24 cellular contexts compared by ENCODE assay signal in the genomic region with DNA sequence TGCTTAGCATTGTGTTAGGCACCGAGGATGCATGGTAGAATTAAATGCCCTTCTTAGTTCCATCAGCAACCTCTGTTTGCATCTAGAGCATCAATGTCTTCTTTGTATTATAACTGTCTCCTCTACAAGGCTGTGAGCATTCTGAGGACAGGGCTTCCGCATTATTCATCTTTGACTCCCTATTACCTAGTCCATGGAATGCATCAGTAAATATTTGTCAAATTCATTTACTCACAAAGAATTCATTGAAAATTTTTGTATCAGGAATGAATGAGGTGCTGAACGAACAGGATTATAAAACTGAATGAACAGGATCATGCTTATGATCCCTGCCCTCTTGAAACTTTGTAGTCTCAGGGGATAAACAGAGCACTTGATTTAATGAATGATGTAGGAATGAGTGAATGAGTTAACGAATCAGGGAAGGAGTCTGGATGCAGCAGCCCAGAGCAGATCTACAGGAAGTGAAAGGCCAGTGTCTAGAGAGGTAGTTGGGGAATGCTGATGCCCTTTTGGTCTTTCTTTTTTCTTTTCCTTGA. TPM values are rescaled to one million over a fixed set of nuclear protein-coding genes. Genes with fewer than 3 reads are reported as not detected.
DNase-seq lines count a peak whose midpoint lies in the region; ATAC-seq, FAIRE-seq and TF ChIP-seq lines count a peak whose summit lies in the region.
"Had no signal": no experiment of that assay in that cellular context is flagged by ENCODE, and none has a peak within 500 bp of the region (broad histone marks: within the 10 kb centered on the region; RNA-seq: fewer than 3 reads in every experiment).

No MANE protein-coding gene starts in this region.

- intact Hi-C loops in HepG2 (cut with micrococcal nuclease; ENCODE audit: unreplicated experiment) (no loop called here), right lobe of liver (cut with DNase I) (no loop called here), Panc1 (cut with micrococcal nuclease; ENCODE audit: unreplicated experiment) (no loop called here), K562 (cut with micrococcal nuclease) (no loop called here)

- 2% methylated on average over 4 of the region's 4 CpGs for WGBS in HepG2 (ENCODE audit: low lambda C conversion rate)
- 51% methylated on average over 4 of the region's 4 CpGs for WGBS in right lobe of liver (ENCODE audit: insufficient coverage, low coverage, low lambda C conversion rate, missing lambda C conversion rate)
- 2% methylated on average over 4 of the region's 4 CpGs for WGBS in K562 (ENCODE audit: insufficient coverage, low coverage, missing lambda C conversion rate)
- whole genome bisulfite sequencing in suprapubic skin = 58% methylated on average over 4 of the region's 4 CpGs

- peak overlapping the region; percentile 61 for H3K27ac ChIP-seq in HepG2 (ENCODE audit: extremely low read length, insufficient read depth, low read length)
- no peak overlapping the region for H3K27ac ChIP-seq in right lobe of liver
- H3K27ac ChIP-seq in Panc1 (ENCODE audit: low read length) = no peak overlapping the region
- no peak overlapping the region for H3K27ac ChIP-seq in K562 (ENCODE audit: extremely low read depth, low read depth, low read length)
- H3K27ac ChIP-seq in suprapubic skin = no peak overlapping the region
- H3K27ac ChIP-seq: 22Rv1, A549, BLaER1 had no signal

- FAIRE-seq in HepG2 (lab: Jason Lieb, UNC) = no peak
- no peak for FAIRE-seq in K562 (lab: Jason Lieb, UNC)
- FAIRE-seq: A549, D721Med, G401.6, GM12891, GM19239 had no signal

- H3K9me1 ChIP-seq in K562 (ENCODE audit: control insufficient read depth, insufficient read depth, low read length) = no peaks in the 10 kb centered on the region

- TF ChIP-seq EP300 in HepG2 (IDR thresholded peaks at IDR 0.05; ENCODE audit: low read depth in 2 of 2, low read length in 2 of 2) (peak in 1 of 2 experiments; percentile 25; a peak in 1 of 4 replicates), HepG2 (CRISPR knock-in tag; IDR thresholded peaks at IDR 0.05; ENCODE audit: borderline replicate concordance) (no peak), K562 (IDR thresholded peaks at IDR 0.05; ENCODE audit: low read length) (no peak), suprapubic skin (IDR thresholded peaks at IDR 0.05) (no peak)

- no peak overlapping the region for H2AFZ ChIP-seq in HepG2 (ENCODE audit: low read length)
- H2AFZ ChIP-seq in K562 (ENCODE audit: low read depth, low read length) = no peak overlapping the region

- POLR2A ChIA-PET in HepG2 (lab: Yijun Ruan, JAX) = no interaction called here
- POLR2A ChIA-PET in Panc1 (lab: Charles Lee) = no interaction called here
- POLR2A ChIA-PET in K562 (lab: Yijun Ruan, JAX) = interaction anchor here (0.6 to 1.2 kb wide), 3 partner anchors 21 to 63 kb away, joined by 3 read pairs; no protein-coding TSS in a partner anchor

- no peaks in the 10 kb centered on the region; a peak in 1 of 5 replicates for H3K27me3 ChIP-seq in HepG2 (ENCODE audit: control insufficient read depth in 1 of 2, insufficient read depth in 2 of 2, low read length in 2 of 2)
- no peaks in the 10 kb centered on the region for H3K27me3 ChIP-seq in right lobe of liver
- no peaks in the 10 kb centered on the region for H3K27me3 ChIP-seq in Panc1 (ENCODE audit: control insufficient read depth, insufficient read depth, low read length)
- no peaks in the 10 kb centered on the region; a peak in 2 of 5 replicates for H3K27me3 ChIP-seq in K562 (ENCODE audit: control insufficient read depth in 2 of 2, insufficient read depth in 2 of 2, low read length in 2 of 2)
- H3K27me3 ChIP-seq in suprapubic skin = no peaks in the 10 kb centered on the region
- H3K27me3 ChIP-seq: BE2C, BLaER1 had no signal

- H3K9me3 ChIP-seq in HepG2 (ENCODE audit: low read length) (no peaks in the 10 kb centered on the region), right lobe of liver (no peaks in the 10 kb centered on the region), Panc1 (ENCODE audit: control insufficient read depth, insufficient read depth, low read depth, low read length) (no peaks in the 10 kb centered on the region), K562 (replicated peaks; ENCODE audit: control insufficient read depth, insufficient read depth, low read depth, low read length) (no peaks in the 10 kb centered on the region), suprapubic skin (no peaks in the 10 kb centered on the region)
- H3K9me3 ChIP-seq: A549, BE2C, BLaER1 had no signal

- H3K4me2 ChIP-seq in HepG2 (ENCODE audit: low read depth, low read length) = peak overlapping the region; percentile 83
- no peak overlapping the region for H3K4me2 ChIP-seq in K562 (ENCODE audit: insufficient read depth, low read length)
- H3K4me2 ChIP-seq: A549, BLaER1 had no signal

- no peak for TF ChIP-seq CTCF in HepG2 (CRISPR knock-in tag; IDR thresholded peaks at IDR 0.05)
- no peak for TF ChIP-seq CTCF in right lobe of liver (IDR thresholded peaks at IDR 0.05)
- TF ChIP-seq CTCF in Panc1 (IDR thresholded peaks at IDR 0.05) = no peak
- no peak for TF ChIP-seq CTCF in K562 (IDR thresholded peaks at IDR 0.05 in 2 of 3, conservative IDR thresholded peaks at IDR 0.05 in 1 of 3; ENCODE audit: insufficient read depth in 2 of 3, low read depth in 1 of 3, low read length in 3 of 3)
- no peak for TF ChIP-seq CTCF in suprapubic skin (IDR thresholded peaks at IDR 0.05)

- CTCF ChIA-PET in HepG2 (lab: Yijun Ruan, JAX; ENCODE audit: low intra/inter-chr PET ratio, low total read pairs) (no interaction called here), Panc1 (lab: Charles Lee) (interaction anchor here (0.5 kb wide), 1 partner anchor 25 kb away, joined by 3 read pairs; no protein-coding TSS in a partner anchor), K562 (lab: Yijun Ruan, JAX; ENCODE audit: low intra/inter-chr PET ratio) (no interaction called here)

- BruUV-seq in HepG2 (replicated peaks; lab: Mats Ljungman, UMichigan) (no TSS peak), Panc1 (replicated peaks; lab: Mats Ljungman, UMichigan) (no TSS peak), K562 (replicated peaks; lab: Mats Ljungman, UMichigan) (no TSS peak)

- TF ChIP-seq RAD21 in HepG2 (CRISPR knock-in tag; IDR thresholded peaks at IDR 0.05) (no peak), K562 (CRISPR knock-in tag; conservative IDR thresholded peaks at IDR 0.05 in 1 of 2, IDR thresholded peaks at IDR 0.05 in 1 of 2) (no peak)

- H3K4me1 ChIP-seq in HepG2 (ENCODE audit: insufficient read depth, low read length) (peaks cover 66% of the 10 kb centered on the region), right lobe of liver (no peaks in the 10 kb centered on the region), Panc1 (ENCODE audit: control insufficient read depth, insufficient read depth, low read length) (peaks cover 5% of the 10 kb centered on the region; the same call in 1 of the 2 replicates), K562 (replicated peaks in 1 of 2; ENCODE audit: control insufficient read depth in 2 of 2, insufficient read depth in 2 of 2, low read length in 2 of 2) (peaks cover 2 to 7% of the 10 kb centered on the region in 2 experiments; a peak in 3 of 5 replicates), suprapubic skin (peaks cover 19% of the 10 kb centered on the region)
- H3K4me1 ChIP-seq: BE2C, BLaER1 had no signal

- H4K20me1 ChIP-seq in HepG2 (ENCODE audit: insufficient read depth, low read length) (no peaks in the 10 kb centered on the region), K562 (replicated peaks; ENCODE audit: control insufficient read depth, insufficient read depth, low read length) (no peaks in the 10 kb centered on the region)
- H4K20me1 ChIP-seq: BLaER1 had no signal

- H3K9ac ChIP-seq in HepG2 (ENCODE audit: insufficient read depth, low read depth, low read length) (peak overlapping the region; percentile 35; the same call in 1 of the 2 replicates), K562 (ENCODE audit: insufficient read depth in 1 of 2, low read depth in 2 of 2, low read length in 2 of 2) (no peak overlapping the region)
- H3K9ac ChIP-seq: BLaER1 had no signal

- H3K79me2 ChIP-seq in HepG2 (ENCODE audit: insufficient read depth, low read length) (peaks cover 2% of the 10 kb centered on the region), K562 (ENCODE audit: control insufficient read depth, insufficient read depth, low read length) (no peaks in the 10 kb centered on the region)

- H3K36me3 ChIP-seq in HepG2 (replicated peaks in 1 of 2; ENCODE audit: control insufficient read depth in 1 of 2, insufficient read depth in 2 of 2, low read length in 2 of 2) = no peaks in the 10 kb centered on the region
- H3K36me3 ChIP-seq in right lobe of liver = no peaks in the 10 kb centered on the region
- H3K36me3 ChIP-seq in Panc1 (ENCODE audit: control insufficient read depth, insufficient read depth, low read length) = no peaks in the 10 kb centered on the region
- H3K36me3 ChIP-seq in K562 (ENCODE audit: control insufficient read depth, insufficient read depth, low read length) = no peaks in the 10 kb centered on the region
- H3K36me3 ChIP-seq in suprapubic skin = no peaks in the 10 kb centered on the region
- H3K36me3 ChIP-seq: BE2C, BLaER1 had no signal

- in situ Hi-C loops in HepG2 (cut with HindIII; ENCODE audit: extremely low pct_ligation_motif_present, low pct_unique_long_range_greater_than_20kb) (no loop called here), Panc1 (cut with HindIII; ENCODE audit: low pct_unique_long_range_greater_than_20kb, low sequenced_read_pairs) (no loop called here), K562 (cut with MboI) (no loop called here)

- no peak overlapping the region for H3K4me3 ChIP-seq in HepG2 (replicated peaks in 1 of 3; ENCODE audit: insufficient read depth in 1 of 3, low read depth in 2 of 3, low read length in 3 of 3)
- H3K4me3 ChIP-seq in right lobe of liver = no peak overlapping the region
- no peak overlapping the region for H3K4me3 ChIP-seq in Panc1 (ENCODE audit: low read depth in 2 of 2, low read length in 2 of 2)
- no peak overlapping the region for H3K4me3 ChIP-seq in K562
- H3K4me3 ChIP-seq in suprapubic skin = no peak overlapping the region
- H3K4me3 ChIP-seq: A549, BLaER1 had no signal

- ATAC-seq in HepG2 = peak; percentile 39
- no peak for ATAC-seq in right lobe of liver
- ATAC-seq in Panc1 = peak; percentile 39; the same call in 1 of the 2 replicates
- no peak for ATAC-seq in K562
- ATAC-seq in HG02852 (IDR thresholded peaks at IDR 0.05; ENCODE audit: unreplicated experiment) = no peak
- ATAC-seq: A549 had no signal

- TF ChIP-seq POLR2A in HepG2 (IDR thresholded peaks at IDR 0.05; ENCODE audit: insufficient read depth in 1 of 2, low read depth in 2 of 2, low read length in 2 of 2) = no peak
- no peak for TF ChIP-seq POLR2A in right lobe of liver (IDR thresholded peaks at IDR 0.05)
- TF ChIP-seq POLR2A in K562 (conservative IDR thresholded peaks at IDR 0.05) = no peak
- no peak for TF ChIP-seq POLR2A in suprapubic skin (IDR thresholded peaks at IDR 0.05)

- DNase-seq in HepG2 (ENCODE audit: low spot score) (peak; percentile 79), right lobe of liver (no peak), Panc1 (ENCODE audit: low read depth, low spot score) (no peak), K562 (ENCODE audit: extremely low read depth in 1 of 4, low spot score in 3 of 4) (no peak), suprapubic skin (ENCODE audit: low spot score in 2 of 2) (no peak), AG08396 (ENCODE audit: low spot score) (no peak)
- DNase-seq: BE2C; C1 segment of cervical spinal cord; CD4-positive, alpha-beta memory T cell; CD4-positive, CD25-positive, alpha-beta regulatory T cell; CD8-positive, alpha-beta memory T cell; COR-L47; DMS79 treated with DMSO at 0.1 percent for 48 hours; GF-D8 had no signal

RNA-seq across cellular contexts. Expression of a gene that starts 2.8 kb away (rescaled TPM):
- total RNA-seq in HepG2 (2016; rRNA removed; fragmentation: Illumina TruSeq; extraction: Trizol) = 3.4 and 5.4 TPM in 2 replicates
- total RNA-seq in HepG2 (2016; cell fraction: cytosol; rRNA removed; fragmentation: Illumina TruSeq; extraction: Trizol; ENCODE audit: low read depth) = 1.3 and 2.6 TPM in 2 replicates
- 4.7 and 6.2 TPM in 2 replicates for total RNA-seq in HepG2 (2016; cell fraction: insoluble cytoplasmic fraction; rRNA removed; fragmentation: Illumina TruSeq; extraction: Trizol)
- 2.2 and 3.0 TPM in 2 replicates for total RNA-seq in HepG2 (2016; cell fraction: membrane; rRNA removed; fragmentation: Illumina TruSeq; extraction: Trizol)
- 5.1 TPM in 2 replicates for total RNA-seq in HepG2 (2016; cell fraction: nucleus; rRNA removed; fragmentation: Illumina TruSeq; extraction: Trizol)
- 1.6 and 3.3 TPM in 2 replicates for polyA plus RNA-seq in HepG2 (2011; rRNA removed)
- polyA plus RNA-seq in HepG2 (2011; cell fraction: cytosol; rRNA removed) = 2.0 and 2.4 TPM in 2 replicates
- polyA plus RNA-seq in HepG2 (2011; cell fraction: nucleus; rRNA removed) = 0.93 and 1.8 TPM in 2 replicates
- polyA plus RNA-seq in HepG2 (2012) = 3.0 and 9.6 TPM in 2 replicates
- 1.1 and 1.2 TPM in 2 replicates for polyA plus RNA-seq in HepG2 (2016; cell fraction: cytosol; fragmentation: Illumina TruSeq; extraction: Trizol; ENCODE audit: low read depth)
- 2.6 and 4.0 TPM in 2 replicates for polyA plus RNA-seq in HepG2 (2016; cell fraction: insoluble cytoplasmic fraction; fragmentation: Illumina TruSeq; extraction: Trizol; ENCODE audit: low read depth)
- polyA plus RNA-seq in HepG2 (2016; cell fraction: membrane; fragmentation: Illumina TruSeq; extraction: Trizol; ENCODE audit: low read depth) = 1.4 and 2.6 TPM in 2 replicates
- polyA plus RNA-seq in HepG2 (2016; cell fraction: nucleus; fragmentation: Illumina TruSeq; extraction: Trizol; ENCODE audit: insufficient read depth, low read depth) = 4.2 and 5.7 TPM in 2 replicates
- 0.96 and 1.6 TPM in 2 replicates for polyA minus RNA-seq in HepG2 (2011; rRNA and poly(A)+ RNA removed; ENCODE audit: low replicate concordance)
- polyA minus RNA-seq in HepG2 (2011; cell fraction: cytosol; rRNA and poly(A)+ RNA removed) = 0.62 and 1.4 TPM in 2 replicates
- polyA minus RNA-seq in HepG2 (2011; cell fraction: nucleus; rRNA and poly(A)+ RNA removed) = 1.9 and 2.2 TPM in 2 replicates
- under 1 TPM in 1 of 6 experiments, not detected in 5; 0.12 TPM for total RNA-seq in right lobe of liver
- 7.1 TPM for total RNA-seq in Panc1 (2021; ENCODE audit: unreplicated experiment)
- polyA plus RNA-seq in Panc1 (2012; ENCODE audit: insufficient read length) = 26.1 TPM
- not detected in 2 replicates for total RNA-seq in K562 (2011; cell fraction: chromatin; rRNA removed; ENCODE audit: low replicate concordance)
- not detected in 2 replicates for total RNA-seq in K562 (2011; cell fraction: nucleolus; rRNA removed)
- total RNA-seq in K562 (2011; cell fraction: nucleoplasm; rRNA removed) = not detected in 2 replicates
- not detected in 2 replicates for total RNA-seq in K562 (2014; rRNA removed)
- not detected in 2 replicates for total RNA-seq in K562 (2014; rRNA removed; fragmentation: Illumina TruSeq; extraction: Trizol)
- total RNA-seq in K562 (2015; rRNA removed; fragmentation: Illumina TruSeq; extraction: Trizol) = not detected in 2 replicates
- total RNA-seq in K562 (2021) = not detected in 2 replicates
- not detected in 2 replicates for polyA plus RNA-seq in K562 (2011; rRNA removed)
- not detected in 2 replicates for polyA plus RNA-seq in K562 (2011; cell fraction: cytosol; rRNA removed)
- not detected in 2 replicates for polyA plus RNA-seq in K562 (2011; cell fraction: nucleus; rRNA removed)
- 0.07 and 0.28 TPM in 2 replicates for polyA plus RNA-seq in K562 (2012)
- not detected in 2 replicates for polyA plus RNA-seq in K562 (2014; fragmentation: Illumina TruSeq; extraction: Trizol)
- not detected for polyA plus RNA-seq in K562 (2014; fragmentation: Nextera tagmentation; extraction: Ambion mirVana)
- not detected in 2 replicates for polyA plus RNA-seq in K562 (2014; rRNA removed)
- polyA minus RNA-seq in K562 (2011; rRNA and poly(A)+ RNA removed) = not detected in 2 replicates
- polyA minus RNA-seq in K562 (2011; cell fraction: cytosol; rRNA and poly(A)+ RNA removed) = not detected in 2 replicates
- not detected in 2 replicates for polyA minus RNA-seq in K562 (2011; cell fraction: nucleus; rRNA and poly(A)+ RNA removed)
- total RNA-seq in suprapubic skin = 10 to 100 TPM in 3 of 4 donors, 1 to 10 TPM in 1; 5.9 to 26.6 (median 10.8) TPM
- total RNA-seq: CD4-positive, alpha-beta memory T cell; CD4-positive, CD25-positive, alpha-beta regulatory T cell; CD8-positive, alpha-beta memory T cell had no signal
- polyA plus RNA-seq: CD4-positive, alpha-beta memory T cell; CD8-positive, alpha-beta memory T cell had no signal

RNA-seq across cellular contexts. Expression of a gene that starts 52.3 kb away (rescaled TPM):
- total RNA-seq in HepG2 (2016; rRNA removed; fragmentation: Illumina TruSeq; extraction: Trizol) = 123 and 154 TPM in 2 replicates
- total RNA-seq in HepG2 (2016; cell fraction: cytosol; rRNA removed; fragmentation: Illumina TruSeq; extraction: Trizol; ENCODE audit: low read depth) = 24.4 and 26.4 TPM in 2 replicates
- 126 and 150 TPM in 2 replicates for total RNA-seq in HepG2 (2016; cell fraction: insoluble cytoplasmic fraction; rRNA removed; fragmentation: Illumina TruSeq; extraction: Trizol)
- total RNA-seq in HepG2 (2016; cell fraction: membrane; rRNA removed; fragmentation: Illumina TruSeq; extraction: Trizol) = 114 and 115 TPM in 2 replicates
- 46.8 and 56.0 TPM in 2 replicates for total RNA-seq in HepG2 (2016; cell fraction: nucleus; rRNA removed; fragmentation: Illumina TruSeq; extraction: Trizol)
- 96.9 and 157 TPM in 2 replicates for polyA plus RNA-seq in HepG2 (2011; rRNA removed)
- 64.0 and 81.1 TPM in 2 replicates for polyA plus RNA-seq in HepG2 (2011; cell fraction: cytosol; rRNA removed)
- polyA plus RNA-seq in HepG2 (2011; cell fraction: nucleus; rRNA removed) = 22.4 and 29.1 TPM in 2 replicates
- 67.2 and 119 TPM in 2 replicates for polyA plus RNA-seq in HepG2 (2012)
- 23.9 and 25.7 TPM in 2 replicates for polyA plus RNA-seq in HepG2 (2016; cell fraction: cytosol; fragmentation: Illumina TruSeq; extraction: Trizol; ENCODE audit: low read depth)
- polyA plus RNA-seq in HepG2 (2016; cell fraction: insoluble cytoplasmic fraction; fragmentation: Illumina TruSeq; extraction: Trizol; ENCODE audit: low read depth) = 197 and 205 TPM in 2 replicates
- 80.1 and 84.0 TPM in 2 replicates for polyA plus RNA-seq in HepG2 (2016; cell fraction: membrane; fragmentation: Illumina TruSeq; extraction: Trizol; ENCODE audit: low read depth)
- polyA plus RNA-seq in HepG2 (2016; cell fraction: nucleus; fragmentation: Illumina TruSeq; extraction: Trizol; ENCODE audit: insufficient read depth, low read depth) = 102 and 107 TPM in 2 replicates
- polyA minus RNA-seq in HepG2 (2011; rRNA and poly(A)+ RNA removed; ENCODE audit: low replicate concordance) = 35.3 and 43.0 TPM in 2 replicates
- polyA minus RNA-seq in HepG2 (2011; cell fraction: cytosol; rRNA and poly(A)+ RNA removed) = 63.2 and 68.3 TPM in 2 replicates
- 32.2 and 33.9 TPM in 2 replicates for polyA minus RNA-seq in HepG2 (2011; cell fraction: nucleus; rRNA and poly(A)+ RNA removed)
- total RNA-seq in right lobe of liver = 10 to 100 TPM; 18.9 to 37.3 (median 28.5) TPM
- 116 TPM for total RNA-seq in Panc1 (2021; ENCODE audit: unreplicated experiment)
- 93.2 TPM for polyA plus RNA-seq in Panc1 (2012; ENCODE audit: insufficient read length)
- 26.5 and 51.2 TPM in 2 replicates for total RNA-seq in K562 (2011; cell fraction: chromatin; rRNA removed; ENCODE audit: low replicate concordance)
- total RNA-seq in K562 (2011; cell fraction: nucleolus; rRNA removed) = 19.3 and 20.1 TPM in 2 replicates
- 46.7 and 64.7 TPM in 2 replicates for total RNA-seq in K562 (2011; cell fraction: nucleoplasm; rRNA removed)
- 68.9 and 72.4 TPM in 2 replicates for total RNA-seq in K562 (2014; rRNA removed)
- 81.7 and 86.5 TPM in 2 replicates for total RNA-seq in K562 (2014; rRNA removed; fragmentation: Illumina TruSeq; extraction: Trizol)
- total RNA-seq in K562 (2015; rRNA removed; fragmentation: Illumina TruSeq; extraction: Trizol) = 76.2 and 83.4 TPM in 2 replicates
- total RNA-seq in K562 (2021) = 86.0 and 87.8 TPM in 2 replicates
- 95.0 and 139 TPM in 2 replicates for polyA plus RNA-seq in K562 (2011; rRNA removed)
- 53.8 and 59.9 TPM in 2 replicates for polyA plus RNA-seq in K562 (2011; cell fraction: cytosol; rRNA removed)
- polyA plus RNA-seq in K562 (2011; cell fraction: nucleus; rRNA removed) = 18.7 and 19.1 TPM in 2 replicates
- 69.5 and 81.6 TPM in 2 replicates for polyA plus RNA-seq in K562 (2012)
- polyA plus RNA-seq in K562 (2014; fragmentation: Illumina TruSeq; extraction: Trizol) = 91.4 and 103 TPM in 2 replicates
- 10 to 100 TPM; 11.5 to 17.6 TPM for polyA plus RNA-seq in K562 (2014; fragmentation: Nextera tagmentation; extraction: Ambion mirVana)
- 85.1 and 87.2 TPM in 2 replicates for polyA plus RNA-seq in K562 (2014; rRNA removed)
- polyA minus RNA-seq in K562 (2011; rRNA and poly(A)+ RNA removed) = 81.6 and 94.1 TPM in 2 replicates
- polyA minus RNA-seq in K562 (2011; cell fraction: cytosol; rRNA and poly(A)+ RNA removed) = 33.5 and 47.6 TPM in 2 replicates
- polyA minus RNA-seq in K562 (2011; cell fraction: nucleus; rRNA and poly(A)+ RNA removed) = 10.1 and 12.8 TPM in 2 replicates
- total RNA-seq in suprapubic skin = 10 to 100 TPM; 26.1 to 34.7 (median 30.4) TPM

RNA-seq across cellular contexts. Expression of a gene that starts 57.4 kb away (rescaled TPM):
- 0.13 and 0.14 TPM in 2 replicates for total RNA-seq in HepG2 (2016; rRNA removed; fragmentation: Illumina TruSeq; extraction: Trizol)
- total RNA-seq in HepG2 (2016; cell fraction: cytosol; rRNA removed; fragmentation: Illumina TruSeq; extraction: Trizol; ENCODE audit: low read depth) = not detected in 2 replicates
- total RNA-seq in HepG2 (2016; cell fraction: insoluble cytoplasmic fraction; rRNA removed; fragmentation: Illumina TruSeq; extraction: Trizol) = 0.17 and 0.22 TPM in 2 replicates
- 0.09 and 0.10 TPM in 2 replicates for total RNA-seq in HepG2 (2016; cell fraction: membrane; rRNA removed; fragmentation: Illumina TruSeq; extraction: Trizol)
- 0.28 TPM in 1 of 2 replicates, not detected in the other for total RNA-seq in HepG2 (2016; cell fraction: nucleus; rRNA removed; fragmentation: Illumina TruSeq; extraction: Trizol)
- 0.08 TPM in 1 of 2 replicates, not detected in the other for polyA plus RNA-seq in HepG2 (2011; rRNA removed)
- 0.03 and 0.06 TPM in 2 replicates for polyA plus RNA-seq in HepG2 (2011; cell fraction: cytosol; rRNA removed)
- not detected in 2 replicates for polyA plus RNA-seq in HepG2 (2011; cell fraction: nucleus; rRNA removed)
- polyA plus RNA-seq in HepG2 (2012) = 0.15 TPM in 1 of 2 replicates, not detected in the other
- not detected in 2 replicates for polyA plus RNA-seq in HepG2 (2016; cell fraction: cytosol; fragmentation: Illumina TruSeq; extraction: Trizol; ENCODE audit: low read depth)
- 0.13 and 0.21 TPM in 2 replicates for polyA plus RNA-seq in HepG2 (2016; cell fraction: insoluble cytoplasmic fraction; fragmentation: Illumina TruSeq; extraction: Trizol; ENCODE audit: low read depth)
- polyA plus RNA-seq in HepG2 (2016; cell fraction: membrane; fragmentation: Illumina TruSeq; extraction: Trizol; ENCODE audit: low read depth) = not detected in 2 replicates
- polyA plus RNA-seq in HepG2 (2016; cell fraction: nucleus; fragmentation: Illumina TruSeq; extraction: Trizol; ENCODE audit: insufficient read depth, low read depth) = 0.56 TPM in 1 of 2 replicates, not detected in the other
- polyA minus RNA-seq in HepG2 (2011; rRNA and poly(A)+ RNA removed; ENCODE audit: low replicate concordance) = not detected in 2 replicates
- polyA minus RNA-seq in HepG2 (2011; cell fraction: cytosol; rRNA and poly(A)+ RNA removed) = not detected in 2 replicates
- polyA minus RNA-seq in HepG2 (2011; cell fraction: nucleus; rRNA and poly(A)+ RNA removed) = 0.39 TPM in 1 of 2 replicates, not detected in the other
- not detected for total RNA-seq in right lobe of liver
- 0.10 TPM for total RNA-seq in Panc1 (2021; ENCODE audit: unreplicated experiment)
- 0.27 TPM for polyA plus RNA-seq in Panc1 (2012; ENCODE audit: insufficient read length)
- total RNA-seq in K562 (2011; cell fraction: chromatin; rRNA removed; ENCODE audit: low replicate concordance) = not detected in 2 replicates
- total RNA-seq in K562 (2011; cell fraction: nucleolus; rRNA removed) = not detected in 2 replicates
- not detected in 2 replicates for total RNA-seq in K562 (2011; cell fraction: nucleoplasm; rRNA removed)
- not detected in 2 replicates for total RNA-seq in K562 (2014; rRNA removed)
- total RNA-seq in K562 (2014; rRNA removed; fragmentation: Illumina TruSeq; extraction: Trizol) = not detected in 2 replicates
- total RNA-seq in K562 (2015; rRNA removed; fragmentation: Illumina TruSeq; extraction: Trizol) = not detected in 2 replicates
- total RNA-seq in K562 (2021) = not detected in 2 replicates
- not detected in 2 replicates for polyA plus RNA-seq in K562 (2011; rRNA removed)
- not detected in 2 replicates for polyA plus RNA-seq in K562 (2011; cell fraction: cytosol; rRNA removed)
- not detected in 2 replicates for polyA plus RNA-seq in K562 (2011; cell fraction: nucleus; rRNA removed)
- polyA plus RNA-seq in K562 (2012) = 0.12 and 0.13 TPM in 2 replicates
- polyA plus RNA-seq in K562 (2014; fragmentation: Illumina TruSeq; extraction: Trizol) = not detected in 2 replicates
- not detected for polyA plus RNA-seq in K562 (2014; fragmentation: Nextera tagmentation; extraction: Ambion mirVana)
- not detected in 2 replicates for polyA plus RNA-seq in K562 (2014; rRNA removed)
- not detected in 2 replicates for polyA minus RNA-seq in K562 (2011; rRNA and poly(A)+ RNA removed)
- polyA minus RNA-seq in K562 (2011; cell fraction: cytosol; rRNA and poly(A)+ RNA removed) = not detected in 2 replicates
- polyA minus RNA-seq in K562 (2011; cell fraction: nucleus; rRNA and poly(A)+ RNA removed) = not detected in 2 replicates
- 1 to 10 TPM in 1 of 4 donors, not detected in 3; 1.1 TPM for total RNA-seq in suprapubic skin
- total RNA-seq: A172; CD4-positive, alpha-beta memory T cell; CD4-positive, CD25-positive, alpha-beta regulatory T cell; CD8-positive, alpha-beta memory T cell had no signal
- polyA plus RNA-seq: A549; CD14-positive monocyte; CD4-positive, alpha-beta memory T cell; CD4-positive, CD25-positive, alpha-beta regulatory T cell; CD8-positive, alpha-beta memory T cell had no signal

Comparison
In these comparisons a context has a peak if more than half of its experiments do, and no peak if none do; other contexts are left out.
1. ATAC-seq: peak in HepG2 (single experiment) and Panc1 (single experiment); none in right lobe of liver (0 of 4), K562 (single experiment) and HG02852 (single experiment).